Comparison of ENCODE assay signal across 9 cellular contexts in the genomic region with DNA sequence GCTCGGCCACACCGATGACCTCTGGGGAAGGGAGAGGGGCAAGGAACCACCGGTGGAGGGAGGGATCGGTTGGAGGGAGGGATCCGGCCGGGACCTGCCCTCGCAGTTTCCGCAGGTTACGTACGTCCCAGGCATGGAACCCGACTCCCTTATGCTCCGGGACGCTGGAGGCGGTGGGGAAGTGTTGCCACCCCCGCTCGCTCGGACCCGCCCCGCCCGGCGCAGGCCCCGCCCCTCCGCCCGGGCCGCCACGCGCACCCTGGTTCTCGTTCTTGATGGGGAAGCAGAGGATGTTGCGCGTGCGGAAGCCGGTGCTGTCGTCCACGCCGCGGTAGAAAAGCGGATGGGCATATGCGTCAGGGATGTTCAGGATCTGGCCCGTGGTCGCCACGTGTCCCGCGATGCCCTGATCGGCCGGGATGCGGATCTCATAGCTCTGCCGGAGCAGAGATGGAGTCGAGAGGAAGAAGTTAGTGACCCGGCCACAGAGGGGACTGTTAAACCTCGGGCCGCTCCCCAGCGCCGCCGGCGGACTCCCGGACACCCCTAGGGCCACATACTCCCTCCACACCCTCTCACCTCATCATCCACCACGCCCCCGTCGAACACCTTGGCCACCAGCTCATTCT.
DNase-seq lines count a peak whose midpoint lies in the region; ATAC-seq, FAIRE-seq and TF ChIP-seq lines count a peak whose summit lies in the region.
"Had no signal": no experiment of that assay in that cellular context is flagged by ENCODE, and none has a peak within 500 bp of the region (broad histone marks: within the 10 kb centered on the region; RNA-seq: fewer than 3 reads in every experiment).

No MANE protein-coding gene starts in this region.

- POLR2A ChIA-PET in activated naive CD8-positive, alpha-beta T cell treated with anti-CD3 and anti-CD28 coated beads, Interleukin-2, amount 10 ng/mL, durations not matched to agents 7 days and 5 days (lab: Charles Lee) = interaction anchor here (1.6 kb wide), 1 partner anchor 60 kb away, joined by 7 read pairs; no protein-coding TSS in a partner anchor

- no peaks in the 10 kb centered on the region for H3K36me3 ChIP-seq in RWPE2 (ENCODE audit: low read depth)
- no peaks in the 10 kb centered on the region for H3K36me3 ChIP-seq in kidney (ENCODE audit: control insufficient read depth in 1 of 2, insufficient read depth in 2 of 2, low read length in 2 of 2)

- TF ChIP-seq CTCF in RWPE2 (IDR thresholded peaks at IDR 0.05; ENCODE audit: poor library complexity, severe bottlenecking) (no peak), kidney (IDR thresholded peaks at IDR 0.05; ENCODE audit: borderline replicate concordance, extremely low read depth, insufficient read depth) (no peak)

- H3K27me3 ChIP-seq in RWPE2 (ENCODE audit: insufficient read depth, poor library complexity, severe bottlenecking) = peaks cover 5% of the 10 kb centered on the region

- no peaks in the 10 kb centered on the region for H3K36me3 Mint-ChIP-seq in activated naive CD8-positive, alpha-beta T cell treated with anti-CD3 and anti-CD28 coated beads, Interleukin-2, amount 10 ng/mL, durations not matched to agents 7 days and 5 days

- H3K9me3 ChIP-seq in RWPE2 (ENCODE audit: severe bottlenecking) (no peaks in the 10 kb centered on the region), kidney (ENCODE audit: control insufficient read depth in 1 of 2, low read length in 2 of 2) (no peaks in the 10 kb centered on the region)

- H3K9me3 Mint-ChIP-seq in activated naive CD8-positive, alpha-beta T cell treated with anti-CD3 and anti-CD28 coated beads, Interleukin-2, amount 10 ng/mL, durations not matched to agents 7 days and 5 days = no peaks in the 10 kb centered on the region

- FAIRE-seq in kidney (lab: Jason Lieb, UNC) = no peak
- FAIRE-seq: endometrium had no signal

- H3K27ac Mint-ChIP-seq in activated naive CD8-positive, alpha-beta T cell treated with anti-CD3 and anti-CD28 coated beads, Interleukin-2, amount 10 ng/mL, durations not matched to agents 7 days and 5 days = no peak overlapping the region

- ATAC-seq in RWPE2 (ENCODE audit: low read depth) (peak; percentile 30), GM21717 (IDR thresholded peaks at IDR 0.05; ENCODE audit: unreplicated experiment) (no peak)
- ATAC-seq in activated naive CD8-positive, alpha-beta T cell treated with anti-CD3 and anti-CD28 coated beads, Interleukin-2, amount 10 ng/mL, durations not matched to agents 7 days and 5 days (ENCODE audit: low read depth) = peak; percentile 53

- H3K4me3 Mint-ChIP-seq in activated naive CD8-positive, alpha-beta T cell treated with anti-CD3 and anti-CD28 coated beads, Interleukin-2, amount 10 ng/mL, durations not matched to agents 7 days and 5 days = peak overlapping the region; percentile 68

- H3K27ac ChIP-seq in RWPE2 (ENCODE audit: poor library complexity, severe bottlenecking) (no peak overlapping the region), kidney (ENCODE audit: low read depth in 2 of 2, low read length in 2 of 2) (no peak overlapping the region)

- intact Hi-C loops in kidney (cut with DNase I) = no loop called here

- H3K4me1 ChIP-seq in RWPE2 (ENCODE audit: insufficient read depth, poor library complexity, severe bottlenecking) (no peaks in the 10 kb centered on the region), kidney (ENCODE audit: control insufficient read depth in 1 of 2, insufficient read depth in 1 of 2, low read depth in 1 of 2, low read length in 2 of 2) (peaks cover 0 to 15% of the 10 kb centered on the region in 2 donors)

- no peak overlapping the region for H3K4me3 ChIP-seq in RWPE2 (ENCODE audit: severe bottlenecking)
- no peak overlapping the region for H3K4me3 ChIP-seq in kidney (ENCODE audit: low read length in 2 of 2)

- no peak overlapping the region for H3K9ac ChIP-seq in kidney (ENCODE audit: low read length in 2 of 2)

- peak; percentile 65 for DNase-seq in RWPE2 (ENCODE audit: low spot score)
- DNase-seq in activated naive CD8-positive, alpha-beta T cell treated with anti-CD3 and anti-CD28 coated beads, Interleukin-2, amount 10 ng/mL, durations not matched to agents 7 days and 5 days = peak; percentile 66
- peak; percentile 85 for DNase-seq in kidney
- DNase-seq in stimulated activated CD8-positive, alpha-beta memory T cell treated with anti-CD3 and anti-CD28 coated beads, Interleukin-12 subunit alpha, Interleukin-12 subunit beta, amount 100 ng/mL, for 1 hour (ENCODE audit: low read depth) = peak; percentile 41
- no peak for DNase-seq in NCI-H1105 treated with DMSO at 0.1 percent for 48 hours (lab: John Stamatoyannopoulos, UW)
- DNase-seq in retina = no peak
- no peak for DNase-seq in NCI-H2029 (lab: John Stamatoyannopoulos, UW)

- H3K4me1 Mint-ChIP-seq in activated naive CD8-positive, alpha-beta T cell treated with anti-CD3 and anti-CD28 coated beads, Interleukin-2, amount 10 ng/mL, durations not matched to agents 7 days and 5 days = peaks cover 12% of the 10 kb centered on the region

- H3K27me3 Mint-ChIP-seq in activated naive CD8-positive, alpha-beta T cell treated with anti-CD3 and anti-CD28 coated beads, Interleukin-2, amount 10 ng/mL, durations not matched to agents 7 days and 5 days = peaks cover 23% of the 10 kb centered on the region

Comparison
In these comparisons a context has a peak if more than half of its experiments do, and no peak if none do; other contexts are left out.
1. DNase-seq: peak in RWPE2 (single experiment), activated naive CD8-positive, alpha-beta T cell treated with anti-CD3 and anti-CD28 coated beads, Interleukin-2, amount 10 ng/mL, durations not matched to agents 7 days and 5 days (single experiment), kidney (single experiment) and stimulated activated CD8-positive, alpha-beta memory T cell treated with anti-CD3 and anti-CD28 coated beads, Interleukin-12 subunit alpha, Interleukin-12 subunit beta, amount 100 ng/mL, for 1 hour (single experiment); none in NCI-H1105 treated with DMSO at 0.1 percent for 48 hours (single experiment), retina (single experiment) and NCI-H2029 (single experiment).